ENCODE assay signal across 18 cellular contexts in genomic region chr6:106110167-106110826, GRCh38. TPM values are rescaled to one million over a fixed set of nuclear protein-coding genes. Genes with fewer than 3 reads are reported as not detected.
DNase-seq lines count a peak whose midpoint lies in the region; ATAC-seq and TF ChIP-seq lines count a peak whose summit lies in the region.
"Had no signal": no experiment of that assay in that cellular context is flagged by ENCODE, and none has a peak within 500 bp of the region (broad histone marks: within the 10 kb centered on the region; RNA-seq: fewer than 3 reads in every experiment).

No MANE protein-coding gene starts in this region.

- H3K27me3 Mint-ChIP-seq in T-helper 17 cell: no peaks in the 10 kb centered on the region
- peaks cover 0 to 3% (median 2%) of the 10 kb centered on the region in 3 donors for H3K27me3 Mint-ChIP-seq in CD14-positive monocyte (ENCODE audit: low read depth in 3 of 3)
- peaks cover 32% of the 10 kb centered on the region for H3K27me3 Mint-ChIP-seq in activated naive CD8-positive, alpha-beta T cell treated with anti-CD3 and anti-CD28 coated beads for 36 hours
- H3K27me3 Mint-ChIP-seq: activated B cell treated with CpG ODN at 0.5 μM for 24 hours had no signal

- H3K36me3 ChIP-seq in HEK293 (ENCODE audit: control insufficient read depth in 2 of 2, insufficient read depth in 1 of 2, low read length in 2 of 2) (peaks cover 0 to 25% of the 10 kb centered on the region in 2 experiments; a peak in 1 of 3 replicates), lower lobe of right lung (peaks cover 21% of the 10 kb centered on the region)
- H3K36me3 ChIP-seq: MG63 had no signal

- H3K27ac Mint-ChIP-seq in T-helper 17 cell (peak overlapping the region; percentile 93), CD14-positive monocyte (no peak overlapping the region)
- no peak overlapping the region for H3K27ac Mint-ChIP-seq in activated naive CD8-positive, alpha-beta T cell treated with anti-CD3 and anti-CD28 coated beads for 36 hours
- H3K27ac Mint-ChIP-seq: activated B cell treated with CpG ODN at 0.5 μM for 24 hours had no signal

- H3K27ac ChIP-seq in HEK293 (ENCODE audit: extremely low read depth, low read depth, low read length): no peak overlapping the region
- H3K27ac ChIP-seq in lower lobe of right lung: no peak overlapping the region
- H3K27ac ChIP-seq: BLaER1, body of pancreas, SK-N-MC had no signal

- no peak for ATAC-seq in T-helper 17 cell
- ATAC-seq in lower lobe of right lung: peak; percentile 86 to 87
- ATAC-seq in HG02938 (IDR thresholded peaks at IDR 0.05; ENCODE audit: unreplicated experiment): no peak
- ATAC-seq: body of pancreas had no signal

- H3K4me1 Mint-ChIP-seq in T-helper 17 cell (peaks cover 58% of the 10 kb centered on the region), CD14-positive monocyte (peaks cover 33% of the 10 kb centered on the region)
- H3K4me1 Mint-ChIP-seq in activated naive CD8-positive, alpha-beta T cell treated with anti-CD3 and anti-CD28 coated beads for 36 hours: peaks cover 49% of the 10 kb centered on the region

- H3K4me3 Mint-ChIP-seq in T-helper 17 cell: no peak overlapping the region
- no peak overlapping the region for H3K4me3 Mint-ChIP-seq in CD14-positive monocyte
- no peak overlapping the region for H3K4me3 Mint-ChIP-seq in activated naive CD8-positive, alpha-beta T cell treated with anti-CD3 and anti-CD28 coated beads for 36 hours
- H3K4me3 Mint-ChIP-seq: activated B cell treated with CpG ODN at 0.5 μM for 24 hours had no signal

- CTCF ChIA-PET in HEK293 (lab: Yijun Ruan, JAX): no interaction called here

- H3K9me3 ChIP-seq in HEK293 (ENCODE audit: control insufficient read depth, insufficient read depth, low read depth, low read length) (no peaks in the 10 kb centered on the region), T-helper 17 cell (ENCODE audit: control insufficient read depth, low read length, poor library complexity, severe bottlenecking) (no peaks in the 10 kb centered on the region), lower lobe of right lung (no peaks in the 10 kb centered on the region)
- H3K9me3 ChIP-seq: body of pancreas, MG63 had no signal

- TF ChIP-seq CTCF in HEK293 (tag by site-specific recombination; IDR thresholded peaks at IDR 0.05) (no peak), lower lobe of right lung (IDR thresholded peaks at IDR 0.05) (no peak), CD14-positive monocyte (IDR thresholded peaks at IDR 0.05) (no peak)

- H3K27me3 ChIP-seq in lower lobe of right lung (ENCODE audit: low read depth): no peaks in the 10 kb centered on the region
- H3K27me3 ChIP-seq: BLaER1, body of pancreas, MG63 had no signal

- peaks cover 0 to 2% (median 0%) of the 10 kb centered on the region in 7 donors for H3K9me3 Mint-ChIP-seq in CD14-positive monocyte
- no peaks in the 10 kb centered on the region for H3K9me3 Mint-ChIP-seq in activated naive CD8-positive, alpha-beta T cell treated with anti-CD3 and anti-CD28 coated beads for 36 hours
- H3K9me3 Mint-ChIP-seq: activated B cell treated with CpG ODN at 0.5 μM for 24 hours had no signal

- H3K4me1 ChIP-seq in HEK293 (ENCODE audit: control insufficient read depth, insufficient read depth, low read length) (peaks cover 9% of the 10 kb centered on the region), lower lobe of right lung (no peaks in the 10 kb centered on the region)
- H3K4me1 ChIP-seq: body of pancreas had no signal

- intact Hi-C loops in lower lobe of right lung (cut with DNase I) (no loop called here), CD14-positive monocyte (cut with micrococcal nuclease) (no loop called here)

- H3K4me3 ChIP-seq in HEK293 (ENCODE audit: low read depth, low read length): no peak overlapping the region
- no peak overlapping the region for H3K4me3 ChIP-seq in lower lobe of right lung
- H3K4me3 ChIP-seq: BLaER1, body of pancreas, MG63, SK-N-MC, smooth muscle cell had no signal

- H3K36me3 Mint-ChIP-seq in T-helper 17 cell (ENCODE audit: low read depth): peaks cover 14% of the 10 kb centered on the region
- H3K36me3 Mint-ChIP-seq in CD14-positive monocyte: peaks cover 27 to 31% of the 10 kb centered on the region in 2 donors
- H3K36me3 Mint-ChIP-seq in activated naive CD8-positive, alpha-beta T cell treated with anti-CD3 and anti-CD28 coated beads for 36 hours: peaks cover 17% of the 10 kb centered on the region

- POLR2A ChIA-PET in HEK293 (lab: Yijun Ruan, JAX): no interaction called here

- DNase-seq in COLO668 (lab: John Stamatoyannopoulos, UW; ENCODE audit: unreplicated experiment) (peak; percentile 29), T-helper 17 cell (no peak), lower lobe of right lung (no peak), CD14-positive monocyte (ENCODE audit: low spot score) (no peak), AG20443 (ENCODE audit: low spot score) (no peak)
- DNase-seq in activated naive CD8-positive, alpha-beta T cell treated with anti-CD3 and anti-CD28 coated beads for 36 hours: no peak
- DNase-seq: activated B cell treated with CpG ODN at 0.5 μM for 24 hours; activated naive CD4-positive, alpha-beta T cell treated with anti-CD3 and anti-CD28 coated beads, Interleukin-2, amount 50 U/mL, for 16 hours; body of pancreas; dermis blood vessel endothelial cell; MG63; NCI-H2227 treated with DMSO at 0.1 percent for 48 hours; stimulated activated naive CD4-positive, alpha-beta T cell treated with Interleukin-2 at 50 U/mL for 16 hours had no signal

TF ChIP-seq in HEK293, 187 proteins besides CTCF, POLR2A, EP300 and RAD21:
- 0 out of 2 replicates have a peak, but pooled peaks have one; percentile 7 for TF ChIP-seq ZFHX2 (tag by site-specific recombination; conservative IDR thresholded peaks at IDR 0.05)
- TF ChIP-seq ZBTB20 (tag by site-specific recombination; IDR thresholded peaks at IDR 0.05): peak; percentile 98
- no peak for TF ChIP-seq ZNF214 (tag by site-specific recombination; IDR thresholded peaks at IDR 0.05; ENCODE audit: borderline replicate concordance)
- TF ChIP-seq ZIC2 (tag by site-specific recombination; IDR thresholded peaks at IDR 0.05): 0 out of 2 replicates have a peak, but pooled peaks have one; percentile 10
- TF ChIP-seq ZNF596 (tag by site-specific recombination; IDR thresholded peaks at IDR 0.05): no peak
- TF ChIP-seq, protein P1, sequence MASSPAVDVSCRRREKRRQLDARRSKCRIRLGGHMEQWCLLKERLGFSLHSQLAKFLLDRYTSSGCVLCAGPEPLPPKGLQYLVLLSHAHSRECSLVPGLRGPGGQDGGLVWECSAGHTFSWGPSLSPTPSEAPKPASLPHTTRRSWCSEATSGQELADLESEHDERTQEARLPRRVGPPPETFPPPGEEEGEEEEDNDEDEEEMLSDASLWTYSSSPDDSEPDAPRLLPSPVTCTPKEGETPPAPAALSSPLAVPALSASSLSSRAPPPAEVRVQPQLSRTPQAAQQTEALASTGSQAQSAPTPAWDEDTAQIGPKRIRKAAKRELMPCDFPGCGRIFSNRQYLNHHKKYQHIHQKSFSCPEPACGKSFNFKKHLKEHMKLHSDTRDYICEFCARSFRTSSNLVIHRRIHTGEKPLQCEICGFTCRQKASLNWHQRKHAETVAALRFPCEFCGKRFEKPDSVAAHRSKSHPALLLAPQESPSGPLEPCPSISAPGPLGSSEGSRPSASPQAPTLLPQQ (tag by site-specific recombination; IDR thresholded peaks at IDR 0.05): peak; percentile 63
- TF ChIP-seq ZBTB6 (tag by site-specific recombination; IDR thresholded peaks at IDR 0.05): no peak
- TF ChIP-seq SP7 (tag by site-specific recombination; IDR thresholded peaks at IDR 0.05): no peak
- no peak for TF ChIP-seq ZNF37A (tag by site-specific recombination; IDR thresholded peaks at IDR 0.05)
- TF ChIP-seq, protein P2, sequence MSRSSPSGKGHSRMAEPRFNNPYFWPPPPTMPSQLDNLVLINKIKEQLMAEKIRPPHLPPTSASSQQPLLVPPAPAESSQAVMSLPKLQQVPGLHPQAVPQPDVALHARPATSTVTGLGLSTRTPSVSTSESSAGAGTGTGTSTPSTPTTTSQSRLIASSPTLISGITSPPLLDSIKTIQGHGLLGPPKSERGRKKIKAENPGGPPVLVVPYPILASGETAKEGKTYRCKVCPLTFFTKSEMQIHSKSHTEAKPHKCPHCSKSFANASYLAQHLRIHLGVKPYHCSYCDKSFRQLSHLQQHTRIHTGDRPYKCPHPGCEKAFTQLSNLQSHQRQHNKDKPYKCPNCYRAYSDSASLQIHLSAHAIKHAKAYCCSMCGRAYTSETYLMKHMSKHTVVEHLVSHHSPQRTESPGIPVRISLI (tag by site-specific recombination; IDR thresholded peaks at IDR 0.05): 0 out of 2 replicates have a peak, but pooled peaks have one; percentile 32
- no peak for TF ChIP-seq ZSCAN30 (tag by site-specific recombination; IDR thresholded peaks at IDR 0.05)
- TF ChIP-seq ZBTB8A (tag by site-specific recombination; IDR thresholded peaks at IDR 0.05): no peak

RNA-seq across cellular contexts. Expression of gene PRDM1, which starts 24.2 kb away (rescaled TPM):
- total RNA-seq in T-helper 17 cell: 100 to 1,000 TPM; 122 to 141 TPM
- 13.9 TPM for total RNA-seq in lower lobe of right lung
- 1 to 10 TPM; 1.8 to 5.2 TPM for polyA plus RNA-seq in CD14-positive monocyte
- total RNA-seq in activated naive CD8-positive, alpha-beta T cell treated with anti-CD3 and anti-CD28 coated beads for 36 hours: 10 to 100 TPM; 13.1 to 13.4 TPM

Comparison
In these comparisons a context has a peak if more than half of its experiments do, and no peak if none do; other contexts are left out.
1. ATAC-seq: peak in lower lobe of right lung (2 of 2); none in T-helper 17 cell (single experiment) and HG02938 (single experiment).